ENCODE assay signal across 25 cellular contexts in genomic region chr1:165228111-165228655, GRCh38.
"Had no signal": no experiment of that assay in that cellular context is flagged by ENCODE, and none has a peak within 500 bp of the region (broad histone marks: within the 10 kb centered on the region; RNA-seq: fewer than 3 reads in every experiment).

No MANE protein-coding gene starts in this region.

- H3K4me3 ChIP-seq: colonic mucosa, esophagus muscularis mucosa, gastroesophageal sphincter, heart left ventricle, hepatocyte, lower lobe of right lung, ovary, psoas muscle, sigmoid colon, testis, tibial artery had no signal

- H3K9me3 ChIP-seq: colonic mucosa, esophagus muscularis mucosa, gastroesophageal sphincter, heart left ventricle, lower lobe of right lung, ovary, psoas muscle, sigmoid colon, testis, tibial artery had no signal

- H3K9me3 Mint-ChIP-seq: dendritic cell treated with granulocyte-macrophage colony-stimulating factor and Interleukin-4, amounts not matched to agents 40 ng/mL and 50 ng/mL, for 4 days; type B pancreatic cell had no signal

- H3K4me1 ChIP-seq: colonic mucosa, esophagus muscularis mucosa, foreskin keratinocyte, gastroesophageal sphincter, heart left ventricle, lower lobe of right lung, psoas muscle, sigmoid colon, testis, tibial artery had no signal

- H3K36me3 ChIP-seq: colonic mucosa, esophagus muscularis mucosa, gastroesophageal sphincter, heart left ventricle, lower lobe of right lung, ovary, sigmoid colon, tibial artery had no signal

- H3K27ac Mint-ChIP-seq: dendritic cell treated with granulocyte-macrophage colony-stimulating factor and Interleukin-4, amounts not matched to agents 40 ng/mL and 50 ng/mL, for 4 days; immature natural killer cell; natural killer cell; stimulated activated memory B cell treated with anti-CD40 and anti-IgM and Interleukin-4, amounts not matched to agents 10 μg/mL and 1 μg/mL and 100 μg/mL, for 72 hours; type B pancreatic cell had no signal

- H3K27ac ChIP-seq: colonic mucosa, esophagus muscularis mucosa, foreskin keratinocyte, gastroesophageal sphincter, heart left ventricle, hepatocyte, lower lobe of right lung, ovary, psoas muscle, sigmoid colon, testis, tibial artery had no signal

- H3K27me3 ChIP-seq: colonic mucosa, ovary, testis had no signal

- H3K4me1 Mint-ChIP-seq: immature natural killer cell; natural killer cell; stimulated activated memory B cell treated with anti-CD40 and anti-IgM and Interleukin-4, amounts not matched to agents 10 μg/mL and 1 μg/mL and 100 μg/mL, for 72 hours had no signal

- H3K4me3 Mint-ChIP-seq: dendritic cell treated with granulocyte-macrophage colony-stimulating factor and Interleukin-4, amounts not matched to agents 40 ng/mL and 50 ng/mL, for 4 days; immature natural killer cell; natural killer cell; stimulated activated memory B cell treated with anti-CD40 and anti-IgM and Interleukin-4, amounts not matched to agents 10 μg/mL and 1 μg/mL and 100 μg/mL, for 72 hours; type B pancreatic cell had no signal

- H3K36me3 Mint-ChIP-seq: immature natural killer cell; natural killer cell; stimulated activated memory B cell treated with anti-CD40 and anti-IgM and Interleukin-4, amounts not matched to agents 10 μg/mL and 1 μg/mL and 100 μg/mL, for 72 hours; type B pancreatic cell had no signal

- DNase-seq: colonic mucosa; effector CD8-positive, alpha-beta T cell; heart left ventricle; immature natural killer cell; left ventricle myocardium superior; lower lobe of right lung; natural killer cell; occipital lobe; ovary; posterior cingulate gyrus; psoas muscle; right cardiac atrium; sigmoid colon; stimulated activated CD4-positive, alpha-beta T cell treated with anti-CD3 and anti-CD28 coated beads, Interleukin-4, amount 100 ng/mL, for 4 hours; stimulated activated naive CD8-positive, alpha-beta T cell treated with anti-CD3 and anti-CD28 coated beads, Interleukin-15, Interleukin-2, amounts not matched to agents 100 U/mL and 50 U/mL, for 24 hours; substantia nigra; testis; tibial artery had no signal
